In the genomic region with DNA sequence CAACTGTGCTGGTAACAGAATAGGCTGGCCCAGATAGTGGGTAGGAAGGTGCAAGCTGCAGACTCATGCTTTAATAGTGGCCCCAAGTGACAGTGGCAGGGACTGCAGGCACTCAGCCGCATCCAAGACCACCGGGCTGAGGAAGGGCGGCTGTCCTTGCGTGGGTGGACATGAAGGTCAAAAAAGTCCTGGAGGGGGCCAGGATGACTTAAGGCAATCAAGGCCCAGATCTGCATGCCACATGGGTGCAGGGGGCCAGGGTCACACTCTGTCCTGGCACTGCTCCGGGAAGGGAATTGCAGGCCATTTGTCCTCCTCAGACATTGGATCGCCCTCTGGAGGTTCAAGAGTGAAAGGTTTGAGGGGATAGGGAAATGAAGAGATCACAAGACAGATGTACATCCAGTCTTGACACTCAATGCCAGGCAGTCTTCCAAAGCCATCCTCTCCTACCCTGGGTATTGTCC, we compare ENCODE assay signal across 8 cellular contexts. TPM values are rescaled to one million over a fixed set of nuclear protein-coding genes. Genes with fewer than 3 reads are reported as not detected.
A peak's percentile ranks its signal among the peaks of the same experiment; 100 is the strongest.
DNase-seq lines count a peak whose midpoint lies in the region; ATAC-seq and TF ChIP-seq lines count a peak whose summit lies in the region.

No MANE protein-coding gene starts in this region.

- H3K4me1 ChIP-seq in PC-9 (replicated peaks; ENCODE audit: insufficient read depth): peaks cover 17% of the 10 kb centered on the region

- H3K9me2 ChIP-seq in PC-9 (ENCODE audit: insufficient read depth): no peaks in the 10 kb centered on the region

- DNase-seq in GDM1 (lab: John Stamatoyannopoulos, UW) (peak; percentile 83), PC-9 (peak in 1 of 2 experiments; percentile 15), memory B cell (ENCODE audit: low spot score in 2 of 2) (peak; percentile 22 to 25), superior temporal gyrus (ENCODE audit: extremely low spot score) (no peak), hippocampal formation (lab: John Stamatoyannopoulos, UW) (no peak)

- no peaks in the 10 kb centered on the region for H4K20me1 ChIP-seq in PC-9 (ENCODE audit: insufficient read depth)

- no peak overlapping the region for H3K4me3 ChIP-seq in PC-9

- TF ChIP-seq CTCF in PC-9 (conservative IDR thresholded peaks at IDR 0.05): peak; percentile 71

- H3K27ac Mint-ChIP-seq in dendritic cell treated with granulocyte-macrophage colony-stimulating factor and Interleukin-4, amounts not matched to agents 40 ng/mL and 50 ng/mL, for 4 days: no peak overlapping the region
- peak overlapping the region; percentile 16 for H3K27ac Mint-ChIP-seq in memory B cell

- no peaks in the 10 kb centered on the region for H3K9me3 ChIP-seq in PC-9 (ENCODE audit: insufficient read depth, low read depth)

- peaks cover 8% of the 10 kb centered on the region; the same call in 1 of the 2 replicates for H3F3A ChIP-seq in PC-9 (ENCODE audit: insufficient read depth, low read depth)

- peaks cover 18% of the 10 kb centered on the region for H3K36me3 ChIP-seq in PC-9 (ENCODE audit: low read depth)

- no peaks in the 10 kb centered on the region for H3K27me3 ChIP-seq in PC-9 (ENCODE audit: insufficient read depth, low read depth)

- no TSS peak for BruUV-seq in PC-9 (replicated peaks; lab: Mats Ljungman, UMichigan)

- CTCF ChIA-PET in PC-9 (lab: Charles Lee): interaction anchor here (1.2 kb wide), 1 partner anchor 238 kb away, joined by 3 read pairs; no protein-coding TSS in a partner anchor

- no peak overlapping the region for H3K27ac ChIP-seq in PC-9

- no peaks in the 10 kb centered on the region for H3K9me3 Mint-ChIP-seq in dendritic cell treated with granulocyte-macrophage colony-stimulating factor and Interleukin-4, amounts not matched to agents 40 ng/mL and 50 ng/mL, for 4 days
- H3K9me3 Mint-ChIP-seq in memory B cell: no peaks in the 10 kb centered on the region

- ATAC-seq in GM19467 (IDR thresholded peaks at IDR 0.05; ENCODE audit: unreplicated experiment) (peak; percentile 79), HG03354 (IDR thresholded peaks at IDR 0.05; ENCODE audit: poor library complexity, severe bottlenecking, unreplicated experiment) (peak; percentile 91), memory B cell (ENCODE audit: low read depth) (peak; percentile 59)

- peaks cover 2% of the 10 kb centered on the region for H3K27me3 Mint-ChIP-seq in dendritic cell treated with granulocyte-macrophage colony-stimulating factor and Interleukin-4, amounts not matched to agents 40 ng/mL and 50 ng/mL, for 4 days
- H3K27me3 Mint-ChIP-seq in memory B cell: no peaks in the 10 kb centered on the region

- POLR2A ChIA-PET in PC-9 (lab: Charles Lee; ENCODE audit: unreplicated experiment): no interaction called here

- H2AFZ ChIP-seq in PC-9: no peak overlapping the region

- peaks cover 13% of the 10 kb centered on the region for H3K36me3 Mint-ChIP-seq in dendritic cell treated with granulocyte-macrophage colony-stimulating factor and Interleukin-4, amounts not matched to agents 40 ng/mL and 50 ng/mL, for 4 days (ENCODE audit: low read depth)
- peaks cover 12% of the 10 kb centered on the region for H3K36me3 Mint-ChIP-seq in memory B cell

- H3K79me2 ChIP-seq in PC-9 (ENCODE audit: low read depth): no peaks in the 10 kb centered on the region

- H3K4me1 Mint-ChIP-seq in dendritic cell treated with granulocyte-macrophage colony-stimulating factor and Interleukin-4, amounts not matched to agents 40 ng/mL and 50 ng/mL, for 4 days (ENCODE audit: low read depth): peaks cover 20% of the 10 kb centered on the region
- H3K4me1 Mint-ChIP-seq in memory B cell: peaks cover 12% of the 10 kb centered on the region

- H3K4me2 ChIP-seq in PC-9: no peak overlapping the region

- intact Hi-C loops in PC-9 (cut with micrococcal nuclease; ENCODE audit: unreplicated experiment): loop anchor here (1.0 kb wide), 1 partner anchor 238 kb away; no protein-coding TSS in a partner anchor
- intact Hi-C loops in dendritic cell treated with granulocyte-macrophage colony-stimulating factor and Interleukin-4, amounts not matched to agents 40 ng/mL and 50 ng/mL, for 4 days (cut with micrococcal nuclease): loop anchor here (1.0 to 10.0 kb wide), 4 partner anchors 36 to 237 kb away; a partner anchor contains a TSS

- peak overlapping the region; percentile 62 for H3K4me3 Mint-ChIP-seq in dendritic cell treated with granulocyte-macrophage colony-stimulating factor and Interleukin-4, amounts not matched to agents 40 ng/mL and 50 ng/mL, for 4 days
- H3K4me3 Mint-ChIP-seq in memory B cell: peak overlapping the region; percentile 60

RNA-seq across cellular contexts. Expression of a gene that starts 10.4 kb away (rescaled TPM):
- 1.2 TPM in 1 of 2 replicates, not detected in the other for total RNA-seq in PC-9 (2021)

RNA-seq across cellular contexts. Expression of a gene that starts 30.4 kb away (rescaled TPM):
- 18.0 and 20.8 TPM in 2 replicates for total RNA-seq in PC-9 (2021)

RNA-seq across cellular contexts. Expression of a gene that starts 46.3 kb away (rescaled TPM):
- total RNA-seq in PC-9 (2021): 1,228 and 1,296 TPM in 2 replicates

RNA-seq across cellular contexts. Expression of a gene that starts 54.2 kb away (rescaled TPM):
- total RNA-seq in PC-9 (2021): 0.65 and 1.6 TPM in 2 replicates

Comparison
In these comparisons a context has a peak if more than half of its experiments do, and no peak if none do; other contexts are left out.
1. DNase-seq: peak in GDM1 (single experiment) and memory B cell (2 of 2); none in superior temporal gyrus (single experiment) and hippocampal formation (0 of 2).
2. Peak in every context shown above with its lines, with median percentiles within 50 percentile points of each other: ATAC-seq.